In the genomic region with DNA sequence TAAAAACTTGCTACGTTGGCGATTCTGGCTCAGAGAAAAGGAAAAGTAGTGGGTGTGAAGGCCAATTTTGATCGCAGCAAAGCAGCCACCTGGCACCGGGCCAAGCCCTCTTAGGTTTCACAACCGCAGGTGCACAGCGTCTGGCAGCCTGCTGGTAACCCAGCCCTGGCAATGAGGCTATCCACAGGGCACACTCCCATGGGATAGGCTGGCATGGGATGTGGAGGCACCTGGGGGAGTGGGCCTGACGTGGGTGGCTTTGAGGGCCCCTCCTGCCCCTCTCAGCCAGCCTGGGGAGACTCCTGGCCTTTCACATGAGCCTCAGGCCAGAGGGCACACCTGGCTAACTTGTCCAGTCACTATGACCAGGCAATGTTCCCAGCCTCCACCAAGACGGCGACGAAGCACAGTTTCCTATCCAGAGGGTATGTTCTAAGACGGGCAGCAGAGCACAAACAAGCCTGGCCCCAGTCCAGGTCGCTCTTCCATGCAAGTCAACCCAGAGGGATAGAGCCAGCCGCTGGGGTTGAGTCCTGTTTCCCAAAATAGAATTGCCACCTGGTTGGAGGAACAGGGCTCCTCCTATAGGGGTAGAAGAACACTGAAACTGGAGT, we compare ENCODE assay signal across 1 cellular context.
TF ChIP-seq lines count a peak whose summit lies in the region.

No MANE protein-coding gene starts in this region.

TF ChIP-seq in K562, 482 proteins besides CTCF, POLR2A, EP300 and RAD21 (continued from another document):
- TF ChIP-seq, protein P1, sequence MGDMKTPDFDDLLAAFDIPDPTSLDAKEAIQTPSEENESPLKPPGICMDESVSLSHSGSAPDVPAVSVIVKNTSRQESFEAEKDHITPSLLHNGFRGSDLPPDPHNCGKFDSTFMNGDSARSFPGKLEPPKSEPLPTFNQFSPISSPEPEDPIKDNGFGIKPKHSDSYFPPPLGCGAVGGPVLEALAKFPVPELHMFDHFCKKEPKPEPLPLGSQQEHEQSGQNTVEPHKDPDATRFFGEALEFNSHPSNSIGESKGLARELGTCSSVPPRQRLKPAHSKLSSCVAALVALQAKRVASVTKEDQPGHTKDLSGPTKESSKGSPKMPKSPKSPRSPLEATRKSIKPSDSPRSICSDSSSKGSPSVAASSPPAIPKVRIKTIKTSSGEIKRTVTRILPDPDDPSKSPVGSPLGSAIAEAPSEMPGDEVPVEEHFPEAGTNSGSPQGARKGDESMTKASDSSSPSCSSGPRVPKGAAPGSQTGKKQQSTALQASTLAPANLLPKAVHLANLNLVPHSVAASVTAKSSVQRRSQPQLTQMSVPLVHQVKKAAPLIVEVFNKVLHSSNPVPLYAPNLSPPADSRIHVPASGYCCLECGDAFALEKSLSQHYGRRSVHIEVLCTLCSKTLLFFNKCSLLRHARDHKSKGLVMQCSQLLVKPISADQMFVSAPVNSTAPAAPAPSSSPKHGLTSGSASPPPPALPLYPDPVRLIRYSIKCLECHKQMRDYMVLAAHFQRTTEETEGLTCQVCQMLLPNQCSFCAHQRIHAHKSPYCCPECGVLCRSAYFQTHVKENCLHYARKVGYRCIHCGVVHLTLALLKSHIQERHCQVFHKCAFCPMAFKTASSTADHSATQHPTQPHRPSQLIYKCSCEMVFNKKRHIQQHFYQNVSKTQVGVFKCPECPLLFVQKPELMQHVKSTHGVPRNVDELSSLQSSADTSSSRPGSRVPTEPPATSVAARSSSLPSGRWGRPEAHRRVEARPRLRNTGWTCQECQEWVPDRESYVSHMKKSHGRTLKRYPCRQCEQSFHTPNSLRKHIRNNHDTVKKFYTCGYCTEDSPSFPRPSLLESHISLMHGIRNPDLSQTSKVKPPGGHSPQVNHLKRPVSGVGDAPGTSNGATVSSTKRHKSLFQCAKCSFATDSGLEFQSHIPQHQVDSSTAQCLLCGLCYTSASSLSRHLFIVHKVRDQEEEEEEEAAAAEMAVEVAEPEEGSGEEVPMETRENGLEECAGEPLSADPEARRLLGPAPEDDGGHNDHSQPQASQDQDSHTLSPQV (IDR thresholded peaks at IDR 0.05) = 0 out of 2 replicates have a peak, but pooled peaks have one; percentile 43
- TF ChIP-seq, protein P2, sequence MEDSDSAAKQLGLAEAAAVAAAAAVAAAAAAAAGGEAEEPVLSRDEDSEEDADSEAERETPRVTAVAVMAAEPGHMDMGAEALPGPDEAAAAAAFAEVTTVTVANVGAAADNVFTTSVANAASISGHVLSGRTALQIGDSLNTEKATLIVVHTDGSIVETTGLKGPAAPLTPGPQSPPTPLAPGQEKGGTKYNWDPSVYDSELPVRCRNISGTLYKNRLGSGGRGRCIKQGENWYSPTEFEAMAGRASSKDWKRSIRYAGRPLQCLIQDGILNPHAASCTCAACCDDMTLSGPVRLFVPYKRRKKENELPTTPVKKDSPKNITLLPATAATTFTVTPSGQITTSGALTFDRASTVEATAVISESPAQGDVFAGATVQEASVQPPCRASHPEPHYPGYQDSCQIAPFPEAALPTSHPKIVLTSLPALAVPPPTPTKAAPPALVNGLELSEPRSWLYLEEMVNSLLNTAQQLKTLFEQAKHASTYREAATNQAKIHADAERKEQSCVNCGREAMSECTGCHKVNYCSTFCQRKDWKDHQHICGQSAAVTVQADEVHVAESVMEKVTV (CRISPR knock-in tag; IDR thresholded peaks at IDR 0.05) = no peak
- TF ChIP-seq NFIX (CRISPR knock-in tag; IDR thresholded peaks at IDR 0.05; ENCODE audit: low read depth) (peak; percentile 79), RBM14 (IDR thresholded peaks at IDR 0.05; ENCODE audit: borderline replicate concordance, insufficient read depth, low read depth, low read length) (no peak), SP2 (IDR thresholded peaks at IDR 0.05; ENCODE audit: extremely low read depth, low read depth, low read length, poor library complexity, severe bottlenecking) (no peak), C11orf30 (IDR thresholded peaks at IDR 0.05; ENCODE audit: low read depth) (peak; percentile 30; the same call in 1 of the 2 replicates), TSC22D4 (tag; IDR thresholded peaks at IDR 0.05) (no peak), NFIC (IDR thresholded peaks at IDR 0.05) (peak; percentile 98), RFX7 (CRISPR knock-in tag; IDR thresholded peaks at IDR 0.05) (no peak), CBFA2T2 (conservative IDR thresholded peaks at IDR 0.05) (0 out of 2 replicates have a peak, but pooled peaks have one; percentile 4), ZBTB7A (IDR thresholded peaks at IDR 0.05; ENCODE audit: borderline replicate concordance, control insufficient read depth, low read depth, low read length) (0 out of 2 replicates have a peak, but pooled peaks have one; percentile 9), CEBPB (tag; IDR thresholded peaks at IDR 0.05) (peak; percentile 54)
- TF ChIP-seq, protein P3, sequence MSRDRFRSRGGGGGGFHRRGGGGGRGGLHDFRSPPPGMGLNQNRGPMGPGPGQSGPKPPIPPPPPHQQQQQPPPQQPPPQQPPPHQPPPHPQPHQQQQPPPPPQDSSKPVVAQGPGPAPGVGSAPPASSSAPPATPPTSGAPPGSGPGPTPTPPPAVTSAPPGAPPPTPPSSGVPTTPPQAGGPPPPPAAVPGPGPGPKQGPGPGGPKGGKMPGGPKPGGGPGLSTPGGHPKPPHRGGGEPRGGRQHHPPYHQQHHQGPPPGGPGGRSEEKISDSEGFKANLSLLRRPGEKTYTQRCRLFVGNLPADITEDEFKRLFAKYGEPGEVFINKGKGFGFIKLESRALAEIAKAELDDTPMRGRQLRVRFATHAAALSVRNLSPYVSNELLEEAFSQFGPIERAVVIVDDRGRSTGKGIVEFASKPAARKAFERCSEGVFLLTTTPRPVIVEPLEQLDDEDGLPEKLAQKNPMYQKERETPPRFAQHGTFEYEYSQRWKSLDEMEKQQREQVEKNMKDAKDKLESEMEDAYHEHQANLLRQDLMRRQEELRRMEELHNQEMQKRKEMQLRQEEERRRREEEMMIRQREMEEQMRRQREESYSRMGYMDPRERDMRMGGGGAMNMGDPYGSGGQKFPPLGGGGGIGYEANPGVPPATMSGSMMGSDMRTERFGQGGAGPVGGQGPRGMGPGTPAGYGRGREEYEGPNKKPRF (IDR thresholded peaks at IDR 0.05; ENCODE audit: low read depth, low read length) = no peak
- TF ChIP-seq, protein P4, sequence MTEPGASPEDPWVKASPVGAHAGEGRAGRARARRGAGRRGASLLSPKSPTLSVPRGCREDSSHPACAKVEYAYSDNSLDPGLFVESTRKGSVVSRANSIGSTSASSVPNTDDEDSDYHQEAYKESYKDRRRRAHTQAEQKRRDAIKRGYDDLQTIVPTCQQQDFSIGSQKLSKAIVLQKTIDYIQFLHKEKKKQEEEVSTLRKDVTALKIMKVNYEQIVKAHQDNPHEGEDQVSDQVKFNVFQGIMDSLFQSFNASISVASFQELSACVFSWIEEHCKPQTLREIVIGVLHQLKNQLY (CRISPR knock-in tag; conservative IDR thresholded peaks at IDR 0.05) = no peak
